In genomic region chr4:55366621-55367020, GRCh38 we compare ENCODE assay signal across 21 cellular contexts. TPM values are rescaled to one million over a fixed set of nuclear protein-coding genes. Genes with fewer than 3 reads are reported as not detected.
DNase-seq lines count a peak whose midpoint lies in the region; ATAC-seq and TF ChIP-seq lines count a peak whose summit lies in the region.
"Had no signal": no experiment of that assay in that cellular context is flagged by ENCODE, and none has a peak within 500 bp of the region (broad histone marks: within the 10 kb centered on the region; RNA-seq: fewer than 3 reads in every experiment).

No MANE protein-coding gene starts in this region.

- H3K9me3 ChIP-seq in right atrium auricular region (no peaks in the 10 kb centered on the region), lower lobe of right lung (no peaks in the 10 kb centered on the region)

- no peak overlapping the region for H3K4me3 ChIP-seq in right atrium auricular region
- peak overlapping the region; percentile 13 for H3K4me3 ChIP-seq in choroid plexus epithelial cell (ENCODE audit: low read depth, low read length)
- no peak overlapping the region for H3K4me3 ChIP-seq in lower lobe of right lung

- ATAC-seq in left cardiac atrium = no peak
- ATAC-seq in lower lobe of right lung = no peak
- ATAC-seq: PC-3 had no signal

- H3K36me3 ChIP-seq in right atrium auricular region (no peaks in the 10 kb centered on the region), lower lobe of right lung (peaks cover 17% of the 10 kb centered on the region)

- H3K4me1 ChIP-seq in right atrium auricular region (no peaks in the 10 kb centered on the region), lower lobe of right lung (no peaks in the 10 kb centered on the region)

- H3K27me3 ChIP-seq in right atrium auricular region = no peaks in the 10 kb centered on the region
- H3K27me3 ChIP-seq in lower lobe of right lung (ENCODE audit: low read depth) = no peaks in the 10 kb centered on the region

- DNase-seq in right atrium auricular region (ENCODE audit: low spot score) (peak; percentile 48), left cardiac atrium (no peak), choroid plexus epithelial cell (ENCODE audit: low read depth) (peak; percentile 82), lower lobe of right lung (no peak), NCI-H345 treated with DMSO at 0.1 percent for 48 hours (lab: John Stamatoyannopoulos, UW; ENCODE audit: unreplicated experiment) (no peak), NCI-H1092 treated with DMSO at 0.1 percent for 48 hours (lab: John Stamatoyannopoulos, UW) (no peak), NCI-H446 (lab: John Stamatoyannopoulos, UW) (no peak)
- DNase-seq: AML-193, DMS79 treated with DMSO at 0.1 percent for 48 hours, GOT3, MV-4-11, NCI-H1417, NCI-H187, NCI-H2107, NCI-H524, PC-3, RPMI8226 had no signal

- intact Hi-C loops in left cardiac atrium (cut with DNase I) (no loop called here), lower lobe of right lung (cut with DNase I) (no loop called here)

- TF ChIP-seq CTCF in right atrium auricular region (IDR thresholded peaks at IDR 0.05) (no peak), choroid plexus epithelial cell (conservative IDR thresholded peaks at IDR 0.05; ENCODE audit: low read depth, low read length) (no peak), lower lobe of right lung (IDR thresholded peaks at IDR 0.05) (no peak)

- H3K27ac ChIP-seq in right atrium auricular region (no peak overlapping the region), lower lobe of right lung (peak overlapping the region; percentile 11), temporal lobe (ENCODE audit: low read depth, low read length) (peak overlapping the region; percentile 100)
- H3K27ac ChIP-seq: 22Rv1, C4-2B, KMS-11 had no signal

RNA-seq across cellular contexts. Expression of gene SRD5A3, which starts 20.6 kb away (rescaled TPM):
- total RNA-seq in right atrium auricular region (1 to 10 TPM; 6.0 to 8.3 TPM), left cardiac atrium (10 to 100 TPM; 10.9 to 13.5 TPM), lower lobe of right lung (21.1 TPM), temporal lobe (6.1 TPM)

RNA-seq across cellular contexts. Expression of gene TMEM165, which starts 29.1 kb away (rescaled TPM):
- 10 to 100 TPM; 75.5 to 90.1 TPM for total RNA-seq in right atrium auricular region
- total RNA-seq in left cardiac atrium = 100 to 1,000 TPM in 1 of 2 donors, 10 to 100 TPM in 1; 54.6 to 101 TPM
- total RNA-seq in lower lobe of right lung = 140 TPM
- 59.7 TPM for total RNA-seq in temporal lobe

Comparison
In these comparisons a context has a peak if more than half of its experiments do, and no peak if none do; other contexts are left out.
1. DNase-seq: peak in right atrium auricular region (single experiment) and choroid plexus epithelial cell (single experiment); none in left cardiac atrium (single experiment), lower lobe of right lung (single experiment), NCI-H345 treated with DMSO at 0.1 percent for 48 hours (single experiment), NCI-H1092 treated with DMSO at 0.1 percent for 48 hours (single experiment) and NCI-H446 (0 of 2).
2. H3K27ac ChIP-seq: peak in lower lobe of right lung (single experiment) and temporal lobe (single experiment); none in right atrium auricular region (0 of 2).